In the genomic region with DNA sequence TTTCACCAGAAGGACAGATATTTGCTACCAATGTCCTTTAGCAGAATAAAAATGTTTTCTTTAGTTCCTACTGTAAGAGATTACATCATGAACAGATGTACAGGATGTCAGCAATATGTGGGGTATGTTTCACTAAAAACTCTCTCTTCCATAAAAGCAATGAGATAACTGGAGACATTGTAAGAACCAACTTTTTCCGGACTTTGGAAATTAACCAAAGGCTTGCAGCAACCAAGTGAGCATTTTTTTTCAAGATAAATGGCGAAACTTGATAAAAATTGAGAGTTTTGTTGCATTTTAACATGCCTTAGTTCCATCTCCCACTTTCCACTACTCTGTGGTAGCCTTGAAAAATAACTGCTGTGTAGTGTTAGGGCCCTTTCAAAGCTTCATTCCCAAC, we compare ENCODE assay signal across 16 cellular contexts.
DNase-seq lines count a peak whose midpoint lies in the region; ATAC-seq and TF ChIP-seq lines count a peak whose summit lies in the region.
"Had no signal": no experiment of that assay in that cellular context is flagged by ENCODE, and none has a peak within 500 bp of the region (broad histone marks: within the 10 kb centered on the region; RNA-seq: fewer than 3 reads in every experiment).

No MANE protein-coding gene starts in this region.

- no CpG with 5 or more reads among the region's 2 CpGs for WGBS in IMR-90 (ENCODE audit: extremely low coverage in 2 of 2, insufficient read length in 1 of 2), 2 experiments
- WGBS in smooth muscle cell (ENCODE audit: low lambda C conversion rate): 41% methylated on average over 2 of the region's 2 CpGs

- H2AFZ ChIP-seq in IMR-90 (replicated peaks; ENCODE audit: low read length, poor library complexity) (no peak overlapping the region), smooth muscle cell (ENCODE audit: low read depth) (peak overlapping the region; percentile 74), GM23338 (no peak overlapping the region)

- intact Hi-C loops in IMR-90 (cut with micrococcal nuclease): no loop called here

- H3K9ac ChIP-seq in IMR-90 (ENCODE audit: low read depth, low read length) (no peak overlapping the region), smooth muscle cell (ENCODE audit: low read depth) (no peak overlapping the region)
- H3K9ac ChIP-seq: BLaER1 had no signal

- H4K8ac ChIP-seq in IMR-90 (ENCODE audit: low read depth in 2 of 2, low read length in 2 of 2): no peak overlapping the region

- TF ChIP-seq POLR2A in IMR-90 (IDR thresholded peaks at IDR 0.05; ENCODE audit: low read depth, low read length): no peak

- no peak overlapping the region for H3K4me2 ChIP-seq in IMR-90 (ENCODE audit: low read depth, low read length)
- H3K4me2 ChIP-seq in smooth muscle cell: no peak overlapping the region
- no peak overlapping the region for H3K4me2 ChIP-seq in GM23338
- H3K4me2 ChIP-seq: A549, BLaER1 had no signal

- H3K56ac ChIP-seq in IMR-90 (ENCODE audit: extremely low read depth, insufficient read depth, low read length): no peak overlapping the region

- no peak overlapping the region for H2AK9ac ChIP-seq in IMR-90 (replicated peaks; ENCODE audit: low read depth, low read length, poor library complexity)

- DNase-seq in AG10803 (ENCODE audit: low read depth): peak; percentile 14
- peak; percentile 1 for DNase-seq in IMR-90
- DNase-seq in choroid plexus epithelial cell (ENCODE audit: low read depth): peak; percentile 33
- DNase-seq in smooth muscle cell (lab: John Stamatoyannopoulos, UW; ENCODE audit: unreplicated experiment): no peak
- DNase-seq in NK-92 treated with Interleukin-12 subunit alpha and Interleukin-12 subunit beta, amount 100 ng/mL, for 24 hours (lab: John Stamatoyannopoulos, UW): no peak
- no peak for DNase-seq in GM23338 (ENCODE audit: low spot score)
- DNase-seq: CD4-positive, alpha-beta memory T cell; DMS79 treated with DMSO at 0.1 percent for 48 hours; H9; KBM-7 had no signal

- H4K20me1 ChIP-seq in IMR-90 (ENCODE audit: insufficient read depth, low read length) (no peaks in the 10 kb centered on the region), smooth muscle cell (ENCODE audit: low read depth) (no peaks in the 10 kb centered on the region), GM23338 (replicated peaks; ENCODE audit: insufficient read depth) (no peaks in the 10 kb centered on the region)
- H4K20me1 ChIP-seq: BLaER1 had no signal

- no peaks in the 10 kb centered on the region for H3F3A ChIP-seq in smooth muscle cell (ENCODE audit: low read depth)
- H3F3A ChIP-seq in GM23338 (replicated peaks; ENCODE audit: low read depth): no peaks in the 10 kb centered on the region

- no peak overlapping the region for H3K4me3 ChIP-seq in AG10803 (ENCODE audit: low read length)
- no peak overlapping the region for H3K4me3 ChIP-seq in IMR-90 (ENCODE audit: insufficient read depth, low read depth, low read length)
- H3K4me3 ChIP-seq in choroid plexus epithelial cell (ENCODE audit: low read depth, low read length): no peak overlapping the region
- H3K4me3 ChIP-seq in smooth muscle cell: no peak overlapping the region
- H3K4me3 ChIP-seq in GM23338: no peak overlapping the region
- H3K4me3 ChIP-seq: A549, BLaER1 had no signal

- no peak overlapping the region for H3K14ac ChIP-seq in IMR-90 (replicated peaks; ENCODE audit: low read depth, low read length)

- H3K79me2 ChIP-seq in smooth muscle cell (ENCODE audit: low read depth) (no peaks in the 10 kb centered on the region), GM23338 (replicated peaks; ENCODE audit: insufficient read depth) (no peaks in the 10 kb centered on the region)

- H4K91ac ChIP-seq in IMR-90 (ENCODE audit: insufficient read depth, low read depth, low read length): no peak overlapping the region

- H3K4ac ChIP-seq in IMR-90 (ENCODE audit: low read depth, low read length): no peak overlapping the region

- no peaks in the 10 kb centered on the region for H3K9me1 ChIP-seq in IMR-90 (ENCODE audit: insufficient read depth, low read length)

- peaks cover 2% of the 10 kb centered on the region for H3K27me3 Mint-ChIP-seq in GM23338 (ENCODE audit: insufficient read depth, low read depth, poor library complexity)
- H3K27me3 Mint-ChIP-seq: CD4-positive, alpha-beta memory T cell; IgD-negative memory B cell had no signal

- H3K36me3 ChIP-seq in IMR-90 (ENCODE audit: control insufficient read depth, insufficient read depth, low read length): no peaks in the 10 kb centered on the region
- no peaks in the 10 kb centered on the region for H3K36me3 ChIP-seq in smooth muscle cell (ENCODE audit: low read depth)
- H3K36me3 ChIP-seq in GM23338 (ENCODE audit: insufficient read depth): no peaks in the 10 kb centered on the region
- H3K36me3 ChIP-seq: BLaER1 had no signal

- dilution Hi-C loops in IMR-90 (cut with HindIII; ENCODE audit: low sequenced_read_pairs, unreplicated experiment): no loop called here

- CTCF ChIA-PET in IMR-90 (lab: Yijun Ruan, JAX): no interaction called here

- H3K27ac Mint-ChIP-seq in GM23338: no peak overlapping the region
- H3K27ac Mint-ChIP-seq: CD14-positive monocyte; CD4-positive, alpha-beta memory T cell; H9; IgD-negative memory B cell had no signal

- no peak overlapping the region for H2AK5ac ChIP-seq in IMR-90 (ENCODE audit: low read depth, low read length)

- no peaks in the 10 kb centered on the region for H3K9me3 ChIP-seq in IMR-90 (ENCODE audit: control insufficient read depth, insufficient read depth, low read length)
- no peaks in the 10 kb centered on the region for H3K9me3 ChIP-seq in smooth muscle cell (replicated peaks; ENCODE audit: low read depth)
- H3K9me3 ChIP-seq: A549, BLaER1 had no signal

- no peak overlapping the region for H3K18ac ChIP-seq in IMR-90 (ENCODE audit: low read depth, low read length)

- H3K27ac ChIP-seq in IMR-90 (ENCODE audit: insufficient read depth, low read length) (no peak overlapping the region), smooth muscle cell (ENCODE audit: low read depth) (no peak overlapping the region), GM23338 (ENCODE audit: low read depth) (no peak overlapping the region)
- H3K27ac ChIP-seq: 22Rv1, A549, BLaER1 had no signal

- no peaks in the 10 kb centered on the region for H3K9me3 Mint-ChIP-seq in GM23338
- H3K9me3 Mint-ChIP-seq: H9 had no signal

- H3K79me1 ChIP-seq in IMR-90 (ENCODE audit: low read depth in 1 of 2, low read length in 2 of 2): no peaks in the 10 kb centered on the region

- no peaks in the 10 kb centered on the region for H3K9me2 ChIP-seq in GM23338 (ENCODE audit: insufficient read depth)

- ATAC-seq in IMR-90 (ENCODE audit: low read depth) (no peak), GM18858 (IDR thresholded peaks at IDR 0.05; ENCODE audit: unreplicated experiment) (no peak), GM23338 (no peak)
- ATAC-seq: A549 had no signal

- no peaks in the 10 kb centered on the region for H3K4me1 ChIP-seq in IMR-90 (ENCODE audit: control insufficient read depth, insufficient read depth, low read length)
- no peaks in the 10 kb centered on the region for H3K4me1 ChIP-seq in smooth muscle cell (ENCODE audit: low read depth)
- no peaks in the 10 kb centered on the region for H3K4me1 ChIP-seq in GM23338 (ENCODE audit: insufficient read depth)
- H3K4me1 ChIP-seq: A549, BLaER1 had no signal

- no peak overlapping the region for H2BK120ac ChIP-seq in IMR-90 (ENCODE audit: low read depth, low read length)

- no peak overlapping the region for H4K5ac ChIP-seq in IMR-90 (ENCODE audit: low read depth, low read length)

- POLR2A ChIA-PET in IMR-90 (lab: Charles Lee; ENCODE audit: unreplicated experiment): no interaction called here

- H2BK15ac ChIP-seq in IMR-90 (ENCODE audit: low read depth, low read length): no peak overlapping the region

- H3K4me1 Mint-ChIP-seq in GM23338: no peaks in the 10 kb centered on the region
- H3K4me1 Mint-ChIP-seq: CD14-positive monocyte; CD4-positive, alpha-beta memory T cell; H9; IgD-negative memory B cell had no signal

- no peak overlapping the region for H2BK5ac ChIP-seq in IMR-90 (ENCODE audit: low read depth, low read length, poor library complexity, severe bottlenecking)

- no peak overlapping the region for H3K23ac ChIP-seq in IMR-90 (ENCODE audit: low read depth, low read length)

- no peaks in the 10 kb centered on the region for H3K36me3 Mint-ChIP-seq in GM23338 (ENCODE audit: low read depth)
- H3K36me3 Mint-ChIP-seq: CD14-positive monocyte; CD4-positive, alpha-beta memory T cell had no signal

- no peak overlapping the region for H2BK20ac ChIP-seq in IMR-90 (ENCODE audit: low read depth, low read length)

- no peaks in the 10 kb centered on the region for H3K27me3 ChIP-seq in IMR-90 (ENCODE audit: control insufficient read depth, insufficient read depth, low read length)
- H3K27me3 ChIP-seq in smooth muscle cell (ENCODE audit: low read depth): no peaks in the 10 kb centered on the region
- no peaks in the 10 kb centered on the region for H3K27me3 ChIP-seq in GM23338 (ENCODE audit: insufficient read depth)
- H3K27me3 ChIP-seq: BLaER1 had no signal

- no peak for TF ChIP-seq RAD21 in IMR-90 (IDR thresholded peaks at IDR 0.05; ENCODE audit: low read length)

- no TSS peak for BruUV-seq in IMR-90 (replicated peaks; lab: Mats Ljungman, UMichigan)

- H3K4me3 Mint-ChIP-seq in GM23338: no peak overlapping the region
- H3K4me3 Mint-ChIP-seq: CD14-positive monocyte; CD4-positive, alpha-beta memory T cell; H9; IgD-negative memory B cell had no signal

- in situ Hi-C loops in IMR-90 (cut with MboI; ENCODE audit: low sequenced_read_pairs): no loop called here

- TF ChIP-seq CTCF in AG10803 (conservative IDR thresholded peaks at IDR 0.05; ENCODE audit: low read length) (no peak), IMR-90 (conservative IDR thresholded peaks at IDR 0.05; ENCODE audit: low read depth, low read length) (no peak), choroid plexus epithelial cell (conservative IDR thresholded peaks at IDR 0.05; ENCODE audit: low read depth, low read length) (no peak), smooth muscle cell (IDR thresholded peaks at IDR 0.05; ENCODE audit: borderline replicate concordance, insufficient read depth, poor library complexity, severe bottlenecking) (no peak), GM23338 (conservative IDR thresholded peaks at IDR 0.05; ENCODE audit: low read depth in 2 of 2) (no peak)

TF ChIP-seq in IMR-90, 13 proteins besides CTCF, POLR2A, EP300 and RAD21 (continues in another document):
- TF ChIP-seq MAZ (IDR thresholded peaks at IDR 0.05; ENCODE audit: borderline replicate concordance, low read depth, low read length) (no peak), NFE2L2 (IDR thresholded peaks at IDR 0.05; ENCODE audit: low read depth, low read length) (no peak), RFX5 (IDR thresholded peaks at IDR 0.05; ENCODE audit: low read depth, low read length) (no peak), CHD1 (IDR thresholded peaks at IDR 0.05; ENCODE audit: low read depth, low read length) (no peak)

TF ChIP-seq in GM23338, 12 proteins besides CTCF, POLR2A, EP300 and RAD21:
- no peak for TF ChIP-seq ZNF331 (CRISPR knock-in tag; IDR thresholded peaks at IDR 0.05; ENCODE audit: low read depth)
- TF ChIP-seq EZH2phosphoT487 (IDR thresholded peaks at IDR 0.05; ENCODE audit: unreplicated experiment): no peak

Comparison
In these comparisons a context has a peak if more than half of its experiments do, and no peak if none do; other contexts are left out.
1. DNase-seq: peak in AG10803 (single experiment), IMR-90 (single experiment) and choroid plexus epithelial cell (single experiment); none in smooth muscle cell (single experiment), NK-92 treated with Interleukin-12 subunit alpha and Interleukin-12 subunit beta, amount 100 ng/mL, for 24 hours (single experiment) and GM23338 (single experiment).